ENCODE assay signal across 25 cellular contexts in the genomic region with DNA sequence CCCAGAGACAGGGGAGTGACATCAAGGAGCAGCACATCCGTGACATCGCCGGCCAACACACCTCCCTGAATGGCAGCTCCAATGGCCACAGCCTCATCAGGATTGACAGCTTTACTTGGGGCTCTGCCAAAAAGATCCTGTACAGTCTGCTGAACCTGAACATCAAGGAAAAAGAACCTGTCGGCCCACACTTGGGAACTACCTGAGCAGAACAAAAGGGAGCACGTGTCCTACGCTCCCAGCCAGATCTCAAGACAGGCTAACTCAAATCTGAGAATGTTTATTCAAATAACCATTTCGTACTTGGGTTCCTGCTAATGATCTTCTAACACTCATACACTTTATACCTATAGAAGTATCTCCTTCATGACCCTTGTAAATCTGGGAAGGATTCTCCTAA. TPM values are rescaled to one million over a fixed set of nuclear protein-coding genes. Genes with fewer than 3 reads are reported as not detected.
DNase-seq lines count a peak whose midpoint lies in the region; ATAC-seq and TF ChIP-seq lines count a peak whose summit lies in the region.
"Had no signal": no experiment of that assay in that cellular context is flagged by ENCODE, and none has a peak within 500 bp of the region (broad histone marks: within the 10 kb centered on the region; RNA-seq: fewer than 3 reads in every experiment).

No MANE protein-coding gene starts in this region.

- no peak overlapping the region for H3K4me3 Mint-ChIP-seq in activated naive CD4-positive, alpha-beta T cell treated with anti-CD3 and anti-CD28 coated beads for 36 hours
- H3K4me3 Mint-ChIP-seq in activated naive CD4-positive, alpha-beta T cell treated with anti-CD3 and anti-CD28 coated beads, Interleukin-2, amount 10 ng/mL, durations not matched to agents 7 days and 5 days, result no peak overlapping the region
- H3K4me3 Mint-ChIP-seq in CD4-positive, alpha-beta memory T cell, result no peak overlapping the region
- no peak overlapping the region for H3K4me3 Mint-ChIP-seq in WTC11
- H3K4me3 Mint-ChIP-seq: activated T-helper 17 cell treated with anti-CD3 and anti-CD28 coated beads, Interleukin-2, amount 50 U/mL, for 72 hours; GM23338; neural progenitor cell; T-cell had no signal

- no peak for TF ChIP-seq CTCF in WTC11 (IDR thresholded peaks at IDR 0.05)
- TF ChIP-seq CTCF in psoas muscle (IDR thresholded peaks at IDR 0.05), result no peak
- TF ChIP-seq CTCF in Peyer's patch (IDR thresholded peaks at IDR 0.05), result no peak

- CTCF ChIA-PET in activated naive CD4-positive, alpha-beta T cell treated with anti-CD3 and anti-CD28 coated beads for 36 hours (lab: Charles Lee), result interaction anchor here (0.6 to 1.4 kb wide), 2 partner anchors 12 to 14 kb away, joined by 3 to 4 read pairs; no protein-coding TSS in a partner anchor
- CTCF ChIA-PET in activated naive CD4-positive, alpha-beta T cell treated with anti-CD3 and anti-CD28 coated beads, Interleukin-2, amount 10 ng/mL, durations not matched to agents 7 days and 5 days (lab: Charles Lee), result interaction anchor here (2.1 kb wide), 1 partner anchor 12 kb away, joined by 6 read pairs; no protein-coding TSS in a partner anchor
- CTCF ChIA-PET in CD4-positive, alpha-beta memory T cell (lab: Charles Lee; ENCODE audit: partially characterized antibody), result no interaction called here
- CTCF ChIA-PET in WTC11 (lab: Charles Lee), result interaction anchor here (0.6 kb wide), 1 partner anchor 55 kb away, joined by 3 read pairs; no protein-coding TSS in a partner anchor

- H3K4me3 ChIP-seq in CD4-positive, alpha-beta memory T cell (ENCODE audit: low read length in 2 of 2), result no peak overlapping the region
- H3K4me3 ChIP-seq in psoas muscle (no peak overlapping the region), Peyer's patch (no peak overlapping the region)
- H3K4me3 ChIP-seq: gastrocnemius medialis, GM23338, neural progenitor cell, thoracic aorta had no signal

- TF ChIP-seq POLR2A in Peyer's patch (IDR thresholded peaks at IDR 0.05), result no peak

- H3K9me3 Mint-ChIP-seq in activated naive CD4-positive, alpha-beta T cell treated with anti-CD3 and anti-CD28 coated beads for 36 hours, result no peaks in the 10 kb centered on the region
- no peaks in the 10 kb centered on the region for H3K9me3 Mint-ChIP-seq in activated naive CD4-positive, alpha-beta T cell treated with anti-CD3 and anti-CD28 coated beads, Interleukin-2, amount 10 ng/mL, durations not matched to agents 7 days and 5 days
- no peaks in the 10 kb centered on the region for H3K9me3 Mint-ChIP-seq in CD4-positive, alpha-beta memory T cell
- H3K9me3 Mint-ChIP-seq in WTC11, result no peaks in the 10 kb centered on the region
- H3K9me3 Mint-ChIP-seq: activated T-helper 17 cell treated with anti-CD3 and anti-CD28 coated beads, Interleukin-2, amount 50 U/mL, for 72 hours; GM23338; neural progenitor cell; T-cell had no signal

- DNase-seq in activated naive CD4-positive, alpha-beta T cell treated with anti-CD3 and anti-CD28 coated beads for 36 hours, result no peak
- DNase-seq in activated naive CD4-positive, alpha-beta T cell treated with anti-CD3 and anti-CD28 coated beads, Interleukin-2, amount 10 ng/mL, durations not matched to agents 7 days and 5 days, result no peak
- DNase-seq in CD4-positive, alpha-beta memory T cell, result no peak
- no peak for DNase-seq in WTC11 (ENCODE audit: low spot score)
- no peak for DNase-seq in psoas muscle
- no peak for DNase-seq in Peyer's patch
- DNase-seq: amygdala; central memory CD4-positive, alpha-beta T cell; EL; erythroblast; gastrocnemius medialis; Kasumi-1; left cardiac atrium; NCI-H1105; NCI-H2081 treated with DMSO at 0.1 percent for 48 hours; NCI-H510A; stimulated activated CD4-positive, alpha-beta T cell treated with anti-CD3 and anti-CD28 coated beads, Interleukin-12 subunit alpha, Interleukin-12 subunit beta, amount 100 ng/mL, for 4 hours; stimulated activated CD8-positive, alpha-beta memory T cell treated with anti-CD3 and anti-CD28 coated beads, Interleukin-4, amount 100 ng/mL, for 48 hours; T-cell had no signal

- H3K27me3 ChIP-seq in CD4-positive, alpha-beta memory T cell (ENCODE audit: insufficient read depth, low read length), result no peaks in the 10 kb centered on the region
- H3K27me3 ChIP-seq in psoas muscle (ENCODE audit: insufficient read depth in 3 of 3, low read length in 2 of 3) (no peaks in the 10 kb centered on the region), Peyer's patch (no peaks in the 10 kb centered on the region)
- H3K27me3 ChIP-seq: gastrocnemius medialis, neural progenitor cell had no signal

- H3K27ac ChIP-seq in CD4-positive, alpha-beta memory T cell (ENCODE audit: low read depth, low read length), result no peak overlapping the region
- no peak overlapping the region for H3K27ac ChIP-seq in psoas muscle
- no peak overlapping the region for H3K27ac ChIP-seq in Peyer's patch
- H3K27ac ChIP-seq: gastrocnemius medialis, neural progenitor cell, thoracic aorta had no signal

- ATAC-seq in WTC11 (no peak), psoas muscle (peak in 3 of 4 donors; percentile 16 to 50 (median 50)), HG02678 (IDR thresholded peaks at IDR 0.05; ENCODE audit: unreplicated experiment) (no peak), HG03095 (IDR thresholded peaks at IDR 0.05; ENCODE audit: unreplicated experiment) (no peak)
- ATAC-seq: activated T-helper 17 cell treated with anti-CD3 and anti-CD28 coated beads, Interleukin-2, amount 50 U/mL, for 72 hours; GM23338; left cardiac atrium; T-cell had no signal

- POLR2A ChIA-PET in CD4-positive, alpha-beta memory T cell (lab: Charles Lee; ENCODE audit: partially characterized antibody), result interaction anchor here (1.3 kb wide), 1 partner anchor 16 kb away, joined by 4 read pairs; no protein-coding TSS in a partner anchor
- POLR2A ChIA-PET in WTC11 (lab: Charles Lee), result no interaction called here

- peaks cover 24% of the 10 kb centered on the region for H3K4me1 Mint-ChIP-seq in activated naive CD4-positive, alpha-beta T cell treated with anti-CD3 and anti-CD28 coated beads for 36 hours (ENCODE audit: low read depth)
- H3K4me1 Mint-ChIP-seq in activated naive CD4-positive, alpha-beta T cell treated with anti-CD3 and anti-CD28 coated beads, Interleukin-2, amount 10 ng/mL, durations not matched to agents 7 days and 5 days, result peaks cover 16% of the 10 kb centered on the region
- peaks cover 17 to 46% (median 34%) of the 10 kb centered on the region in 4 donors for H3K4me1 Mint-ChIP-seq in CD4-positive, alpha-beta memory T cell
- H3K4me1 Mint-ChIP-seq in WTC11, result no peaks in the 10 kb centered on the region
- H3K4me1 Mint-ChIP-seq: GM23338, neural progenitor cell had no signal

- H3K27ac Mint-ChIP-seq in activated naive CD4-positive, alpha-beta T cell treated with anti-CD3 and anti-CD28 coated beads for 36 hours, result peak overlapping the region; percentile 8
- no peak overlapping the region for H3K27ac Mint-ChIP-seq in activated naive CD4-positive, alpha-beta T cell treated with anti-CD3 and anti-CD28 coated beads, Interleukin-2, amount 10 ng/mL, durations not matched to agents 7 days and 5 days
- peak overlapping the region in 4 of 7 donors; percentile 45 to 88 (median 62) for H3K27ac Mint-ChIP-seq in CD4-positive, alpha-beta memory T cell
- H3K27ac Mint-ChIP-seq in WTC11, result peak overlapping the region; percentile 18; the same call in 1 of the 2 replicates
- H3K27ac Mint-ChIP-seq: GM23338, neural progenitor cell had no signal

- 81 to 89% (median 82%) methylated on average over 7 of the region's 7 CpGs for WGBS in psoas muscle, 3 donors

- peaks cover 17% of the 10 kb centered on the region for H3K4me1 ChIP-seq in CD4-positive, alpha-beta memory T cell (ENCODE audit: insufficient read depth, low read length)
- H3K4me1 ChIP-seq in psoas muscle, result no peaks in the 10 kb centered on the region
- H3K4me1 ChIP-seq in Peyer's patch, result no peaks in the 10 kb centered on the region
- H3K4me1 ChIP-seq: gastrocnemius medialis, neural progenitor cell had no signal

- H3K36me3 ChIP-seq in CD4-positive, alpha-beta memory T cell (ENCODE audit: insufficient read depth, low read length), result peaks cover 77% of the 10 kb centered on the region
- H3K36me3 ChIP-seq in psoas muscle (ENCODE audit: insufficient read depth in 1 of 2, low read depth in 1 of 2) (peaks cover 38 to 96% of the 10 kb centered on the region in 2 donors), Peyer's patch (peaks cover 0 to 99% (median 11%) of the 10 kb centered on the region in 3 donors)

- no peaks in the 10 kb centered on the region for H3K9me3 ChIP-seq in CD4-positive, alpha-beta memory T cell (ENCODE audit: control insufficient read depth in 1 of 2, low read length in 2 of 2)
- H3K9me3 ChIP-seq in psoas muscle (no peaks in the 10 kb centered on the region), Peyer's patch (no peaks in the 10 kb centered on the region)
- H3K9me3 ChIP-seq: gastrocnemius medialis, thoracic aorta had no signal

- peaks cover 68% of the 10 kb centered on the region for H3K36me3 Mint-ChIP-seq in activated naive CD4-positive, alpha-beta T cell treated with anti-CD3 and anti-CD28 coated beads for 36 hours (ENCODE audit: low read depth)
- H3K36me3 Mint-ChIP-seq in activated naive CD4-positive, alpha-beta T cell treated with anti-CD3 and anti-CD28 coated beads, Interleukin-2, amount 10 ng/mL, durations not matched to agents 7 days and 5 days, result peaks cover 70% of the 10 kb centered on the region
- H3K36me3 Mint-ChIP-seq in CD4-positive, alpha-beta memory T cell, result peaks cover 69 to 78% of the 10 kb centered on the region in 2 donors
- peaks cover 90% of the 10 kb centered on the region for H3K36me3 Mint-ChIP-seq in WTC11

- intact Hi-C loops in activated naive CD4-positive, alpha-beta T cell treated with anti-CD3 and anti-CD28 coated beads for 36 hours (cut with micrococcal nuclease), result no loop called here
- intact Hi-C loops in CD4-positive, alpha-beta memory T cell (cut with micrococcal nuclease), result no loop called here
- intact Hi-C loops in psoas muscle (cut with DNase I), result loop anchor here in 1 of 2 donors (5.0 kb wide), 1 partner anchor 378 kb away; no protein-coding TSS in a partner anchor

- no peaks in the 10 kb centered on the region for H3K27me3 Mint-ChIP-seq in activated naive CD4-positive, alpha-beta T cell treated with anti-CD3 and anti-CD28 coated beads for 36 hours (ENCODE audit: low read depth)
- no peaks in the 10 kb centered on the region for H3K27me3 Mint-ChIP-seq in activated naive CD4-positive, alpha-beta T cell treated with anti-CD3 and anti-CD28 coated beads, Interleukin-2, amount 10 ng/mL, durations not matched to agents 7 days and 5 days
- H3K27me3 Mint-ChIP-seq in CD4-positive, alpha-beta memory T cell, result no peaks in the 10 kb centered on the region
- H3K27me3 Mint-ChIP-seq in WTC11 (ENCODE audit: low read depth), result no peaks in the 10 kb centered on the region
- H3K27me3 Mint-ChIP-seq: activated T-helper 17 cell treated with anti-CD3 and anti-CD28 coated beads, Interleukin-2, amount 50 U/mL, for 72 hours; T-cell had no signal

RNA-seq across cellular contexts. Expression of gene HSPA9, which starts 15.3 kb away (rescaled TPM):
- total RNA-seq in activated naive CD4-positive, alpha-beta T cell treated with anti-CD3 and anti-CD28 coated beads for 36 hours, result 100 to 1,000 TPM; 457 to 472 TPM
- 100 to 1,000 TPM; 144 to 171 TPM for total RNA-seq in CD4-positive, alpha-beta memory T cell
- polyA plus RNA-seq in CD4-positive, alpha-beta memory T cell, result 100 to 1,000 TPM; 144 to 163 TPM
- total RNA-seq in WTC11 (2021), result 313 to 414 TPM (median 328 TPM) in 3 replicates
- 100 to 1,000 TPM; 321 to 498 (median 441) TPM for total RNA-seq in psoas muscle
- polyA plus RNA-seq in psoas muscle, result 100 to 1,000 TPM; 289 to 718 (median 626) TPM
- 100 to 1,000 TPM; 152 to 221 (median 160) TPM for total RNA-seq in Peyer's patch

RNA-seq across cellular contexts. Expression of gene ETF1, which starts 16.9 kb away (rescaled TPM):
- 100 to 1,000 TPM in 1 of 2 experiments, 10 to 100 TPM in 1; 99.8 to 107 TPM for total RNA-seq in activated naive CD4-positive, alpha-beta T cell treated with anti-CD3 and anti-CD28 coated beads for 36 hours
- 10 to 100 TPM; 42.6 to 46.5 TPM for total RNA-seq in CD4-positive, alpha-beta memory T cell
- polyA plus RNA-seq in CD4-positive, alpha-beta memory T cell, result 10 to 100 TPM; 31.1 to 45.2 TPM
- total RNA-seq in WTC11 (2021) (110 to 137 TPM (median 115 TPM) in 3 replicates), psoas muscle (100 to 1,000 TPM in 3 of 4 donors, 10 to 100 TPM in 1; 84.2 to 174 (median 150) TPM), Peyer's patch (10 to 100 TPM; 33.3 to 75.1 (median 39.3) TPM)
- 100 to 1,000 TPM in 2 of 3 donors, 10 to 100 TPM in 1; 72.3 to 212 (median 157) TPM for polyA plus RNA-seq in psoas muscle

Comparison
In these comparisons a context has a peak if more than half of its experiments do, and no peak if none do; other contexts are left out.
1. ATAC-seq: peak in psoas muscle (3 of 4); none in WTC11 (single experiment), HG02678 (single experiment) and HG03095 (single experiment).